In genomic region chr1:74733616-74734484, GRCh38 we compare ENCODE assay signal across 8 cellular contexts. TPM values are rescaled to one million over a fixed set of nuclear protein-coding genes. Genes with fewer than 3 reads are reported as not detected.
DNase-seq lines count a peak whose midpoint lies in the region; ATAC-seq, FAIRE-seq and TF ChIP-seq lines count a peak whose summit lies in the region.

No MANE protein-coding gene starts in this region.

- peak; percentile 45 for ATAC-seq in HG02852 (IDR thresholded peaks at IDR 0.05; ENCODE audit: unreplicated experiment)

- intact Hi-C loops in breast epithelium (cut with DNase I; ENCODE audit: low total_unique reads) = no loop called here

- TF ChIP-seq POLR2A in GM12892 (IDR thresholded peaks at IDR 0.05; ENCODE audit: low read depth, low read length) = no peak
- no peak for TF ChIP-seq POLR2A in breast epithelium (IDR thresholded peaks at IDR 0.05)

- DNase-seq in ACHN (peak; percentile 76), GM12892 (ENCODE audit: insufficient read length) (no peak), NCI-H1092 (lab: John Stamatoyannopoulos, UW) (peak; percentile 29), SK-MEL-5 (ENCODE audit: low read depth, low spot score) (peak; percentile 70), breast epithelium (ENCODE audit: low spot score in 2 of 2) (no peak), small intestine (peak; percentile 79)

- peaks cover 0 to 4% of the 10 kb centered on the region in 2 donors for H3K4me1 ChIP-seq in breast epithelium
- H3K4me1 ChIP-seq in iPS-20b (ENCODE audit: insufficient read depth, low read length) = peaks cover 20% of the 10 kb centered on the region
- H3K4me1 ChIP-seq in small intestine (ENCODE audit: control insufficient read depth in 2 of 2, insufficient read depth in 1 of 2, low read depth in 1 of 2, low read length in 1 of 2) = peaks cover 2 to 6% of the 10 kb centered on the region in 2 donors

- H3K9me3 ChIP-seq in breast epithelium = no peaks in the 10 kb centered on the region
- H3K9me3 ChIP-seq in iPS-20b (ENCODE audit: insufficient read depth, low read depth, low read length) = no peaks in the 10 kb centered on the region
- no peaks in the 10 kb centered on the region for H3K9me3 ChIP-seq in small intestine (ENCODE audit: control insufficient read depth, low read depth)

- H3K4me3 ChIP-seq in breast epithelium (peak overlapping the region; percentile 56 to 93 (median 79)), iPS-20b (ENCODE audit: low read length) (peak overlapping the region; percentile 99), small intestine (ENCODE audit: low read depth in 1 of 2, low read length in 2 of 2) (peak overlapping the region; percentile 56 to 60)

- no peaks in the 10 kb centered on the region for H3K27me3 ChIP-seq in breast epithelium
- H3K27me3 ChIP-seq in iPS-20b (ENCODE audit: insufficient read depth, low read length) = no peaks in the 10 kb centered on the region
- H3K27me3 ChIP-seq in small intestine (ENCODE audit: control insufficient read depth in 2 of 2, insufficient read depth in 2 of 2, low read length in 2 of 2) = no peaks in the 10 kb centered on the region

- peak; percentile 86 for FAIRE-seq in GM12892 (lab: Jason Lieb, UNC)
- FAIRE-seq in small intestine (lab: Jason Lieb, UNC) = no peak

- in situ Hi-C loops in ACHN (cut with HindIII; ENCODE audit: low pct_ligation_motif_present, low pct_unique_long_range_greater_than_20kb, low sequenced_read_pairs) (no loop called here), SK-MEL-5 (cut with HindIII; ENCODE audit: low pct_unique_long_range_greater_than_20kb, low sequenced_read_pairs) (no loop called here)

- TF ChIP-seq CTCF in breast epithelium (IDR thresholded peaks at IDR 0.05) = peak in 2 of 3 donors; percentile 40

- H3K9ac ChIP-seq in iPS-20b (ENCODE audit: low read depth, low read length) = peak overlapping the region; percentile 98

- H3K27ac ChIP-seq in breast epithelium (peak overlapping the region; percentile 85 to 93), iPS-20b (ENCODE audit: low read length) (peak overlapping the region; percentile 97), small intestine (ENCODE audit: low read depth in 1 of 2, low read length in 1 of 2) (peak overlapping the region; percentile 60 to 94)

- 21 to 25% (median 22%) methylated on average over 11 of the region's 11 CpGs for WGBS in small intestine, 3 donors

- peaks cover 3% of the 10 kb centered on the region for H3K36me3 ChIP-seq in breast epithelium
- peaks cover 28% of the 10 kb centered on the region for H3K36me3 ChIP-seq in iPS-20b (ENCODE audit: insufficient read depth, low read depth, low read length)
- H3K36me3 ChIP-seq in small intestine (ENCODE audit: control insufficient read depth in 2 of 2, insufficient read depth in 2 of 2, low read length in 2 of 2) = peaks cover 6 to 11% of the 10 kb centered on the region in 2 donors

RNA-seq across cellular contexts. Expression of gene TYW3, which starts 0.9 kb away (rescaled TPM):
- polyA plus RNA-seq in GM12892 (2012; ENCODE audit: missing spikeins) = 45.0 TPM
- 22.6 and 30.5 TPM in 2 replicates for total RNA-seq in SK-MEL-5 (2014; rRNA removed; shearing (Covaris generic))
- polyA plus RNA-seq in SK-MEL-5 (2015; cell fraction: cytosol; rRNA removed) = 16.1 TPM in 2 replicates
- 39.7 and 43.3 TPM in 2 replicates for polyA plus RNA-seq in SK-MEL-5 (2015; cell fraction: nucleus; rRNA removed)
- total RNA-seq in breast epithelium = 10 to 100 TPM; 15.5 to 17.9 (median 16.1) TPM
- polyA plus RNA-seq in small intestine = 10 to 100 TPM; 11.0 to 11.6 (median 11.2) TPM

RNA-seq across cellular contexts. Expression of gene CRYZ, which starts 1.0 kb away (rescaled TPM):
- 126 TPM for polyA plus RNA-seq in GM12892 (2012; ENCODE audit: missing spikeins)
- total RNA-seq in SK-MEL-5 (2014; rRNA removed; shearing (Covaris generic)) = 27.7 and 28.3 TPM in 2 replicates
- polyA plus RNA-seq in SK-MEL-5 (2015; cell fraction: cytosol; rRNA removed) = 27.1 and 30.6 TPM in 2 replicates
- polyA plus RNA-seq in SK-MEL-5 (2015; cell fraction: nucleus; rRNA removed) = 27.8 and 37.0 TPM in 2 replicates
- total RNA-seq in breast epithelium = 10 to 100 TPM; 17.8 to 40.1 (median 38.0) TPM
- polyA plus RNA-seq in small intestine = 100 to 1,000 TPM in 1 of 3 donors, 10 to 100 TPM in 2; 28.7 to 157 (median 92.1) TPM

Comparison
In these comparisons a context has a peak if more than half of its experiments do, and no peak if none do; other contexts are left out.
1. DNase-seq: peak in ACHN (single experiment), NCI-H1092 (single experiment), SK-MEL-5 (single experiment) and small intestine (single experiment); none in GM12892 (single experiment) and breast epithelium (0 of 2).
2. Peak in every context shown above with its lines, with median percentiles within 50 percentile points of each other: H3K27ac ChIP-seq and H3K4me3 ChIP-seq.